ENCODE assay signal across 15 cellular contexts in genomic region chr11:14584595-14584994, GRCh38. TPM values are rescaled to one million over a fixed set of nuclear protein-coding genes. Genes with fewer than 3 reads are reported as not detected.
DNase-seq lines count a peak whose midpoint lies in the region; ATAC-seq and TF ChIP-seq lines count a peak whose summit lies in the region.
"Had no signal": no experiment of that assay in that cellular context is flagged by ENCODE, and none has a peak within 500 bp of the region (broad histone marks: within the 10 kb centered on the region; RNA-seq: fewer than 3 reads in every experiment).

No MANE protein-coding gene starts in this region.

- TF ChIP-seq CTCF in nephron (IDR thresholded peaks at IDR 0.05; ENCODE audit: unreplicated experiment in 3 of 3) = no peak
- no peak for TF ChIP-seq CTCF in RWPE1 (conservative IDR thresholded peaks at IDR 0.05; ENCODE audit: low read depth)

- H3K4me3 Mint-ChIP-seq in nephron = no peak overlapping the region
- H3K4me3 Mint-ChIP-seq: B cell had no signal

- DNase-seq in COLO668 (lab: John Stamatoyannopoulos, UW; ENCODE audit: unreplicated experiment) = peak; percentile 24
- peak; percentile 62 for DNase-seq in NCI-H69 (lab: John Stamatoyannopoulos, UW)
- DNase-seq in foreskin melanocyte = peak; percentile 51
- DNase-seq in mesenteric fat pad (ENCODE audit: low spot score) = no peak
- no peak for DNase-seq in RWPE1 (ENCODE audit: low spot score)
- DNase-seq: activated effector memory CD4-positive, alpha-beta T cell treated with Interleukin-2 at 50 U/mL for 16 hours; EL; NCI-H1436; NCI-H446 treated with DMSO at 0.1 percent for 48 hours; stimulated activated CD4-positive, alpha-beta T cell treated with anti-CD3 and anti-CD28 coated beads, Interleukin-12 subunit alpha, Interleukin-12 subunit beta, amount 100 ng/mL, for 4 hours had no signal

- CTCF ChIA-PET in RWPE1 (lab: Yijun Ruan, JAX) = interaction anchor here (0.6 to 0.7 kb wide), 3 partner anchors 13 to 35 kb away, joined by 3 to 7 read pairs (median 4); no protein-coding TSS in a partner anchor

- POLR2A ChIA-PET in RWPE1 (lab: Yijun Ruan, JAX; ENCODE audit: low non-redundant PET) = no interaction called here

- peak overlapping the region; percentile 10 to 87 (median 15) for H3K27ac Mint-ChIP-seq in nephron
- H3K27ac Mint-ChIP-seq: B cell had no signal

- no peaks in the 10 kb centered on the region for H3K9me3 Mint-ChIP-seq in nephron

- no peak overlapping the region for H3K27ac ChIP-seq in RWPE1
- H3K27ac ChIP-seq: SJSA1 had no signal

- peaks cover 5% of the 10 kb centered on the region for H3K4me1 Mint-ChIP-seq in nephron

- no peaks in the 10 kb centered on the region for H3K27me3 Mint-ChIP-seq in nephron (ENCODE audit: low read depth)

- ATAC-seq in GM19467 (IDR thresholded peaks at IDR 0.05; ENCODE audit: unreplicated experiment) = no peak
- ATAC-seq: gastroesophageal sphincter had no signal

- no peaks in the 10 kb centered on the region for H3K36me3 Mint-ChIP-seq in nephron (ENCODE audit: low read depth)

RNA-seq across cellular contexts. Expression of gene PDE3B, which starts 59.0 kb away (rescaled TPM):
- total RNA-seq in mesenteric fat pad = 71.5 TPM

Comparison
In these comparisons a context has a peak if more than half of its experiments do, and no peak if none do; other contexts are left out.
1. DNase-seq: peak in COLO668 (single experiment), NCI-H69 (single experiment) and foreskin melanocyte (single experiment); none in mesenteric fat pad (single experiment) and RWPE1 (single experiment).